Comparison of ENCODE assay signal across 22 cellular contexts in the genomic region with DNA sequence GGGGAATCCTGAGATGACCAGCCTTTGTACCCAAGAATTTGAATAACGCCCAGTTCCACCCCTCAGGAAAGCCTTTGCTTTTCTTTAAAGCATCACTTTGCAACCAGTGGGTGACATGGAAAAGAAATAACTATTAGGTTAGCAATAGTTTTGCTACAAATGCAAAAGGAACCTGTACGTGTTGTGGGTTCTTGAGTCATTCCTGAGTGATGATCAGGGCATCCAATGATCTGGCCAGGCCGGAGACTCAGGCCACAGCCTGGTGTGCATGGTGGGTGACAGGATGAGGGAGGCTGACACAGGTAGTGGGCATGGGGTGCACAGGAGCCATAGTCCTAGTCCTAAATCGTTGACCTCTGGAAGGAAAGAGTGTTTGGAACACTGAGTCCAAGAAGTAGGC.
"Had no signal": no experiment of that assay in that cellular context is flagged by ENCODE, and none has a peak within 500 bp of the region (broad histone marks: within the 10 kb centered on the region; RNA-seq: fewer than 3 reads in every experiment).

No MANE protein-coding gene starts in this region.

- DNase-seq: activated CD4-positive, alpha-beta T cell treated with anti-CD3 and anti-CD28 coated beads for 1 hour; activated effector memory CD4-positive, alpha-beta T cell treated with anti-CD3 and anti-CD28 coated beads, Interleukin-2, amount 50 U/mL, for 16 hours; activated T-cell treated with anti-CD3 and anti-CD28 coated beads, Interleukin-2, amount 50 U/mL, for 72 hours; effector CD4-positive, alpha-beta T cell; esophagus squamous epithelium; hypothalamus; kidney; left ventricle myocardium inferior; mucosa of descending colon; naive B cell; pancreas; right lobe of liver; small intestine; stimulated activated CD4-positive, alpha-beta T cell treated with anti-CD3 and anti-CD28 coated beads, Interleukin-4, amount 100 ng/mL, for 4 hours; testis; upper lobe of right lung had no signal

- ATAC-seq: activated T-cell treated with anti-CD3 and anti-CD28 coated beads, Interleukin-2, amount 50 U/mL, for 72 hours; mucosa of descending colon; pancreas; right lobe of liver; stimulated activated memory B cell treated with anti-CD40 and anti-IgM and Interleukin-4, amounts not matched to agents 10 μg/mL and 1 μg/mL and 100 μg/mL, for 72 hours; upper lobe of right lung had no signal

- H3K9me3 Mint-ChIP-seq: activated T-cell treated with anti-CD3 and anti-CD28 coated beads, Interleukin-2, amount 50 U/mL, for 72 hours; neural progenitor cell; T-helper 1 cell treated with Interleukin-12 subunit alpha and Interleukin-12 subunit beta and Interleukin-4 antibody, amounts not matched to agents 30 μg/mL and 1 μg/mL, for 36 hours had no signal

- H3K36me3 Mint-ChIP-seq: activated naive CD4-positive, alpha-beta T cell treated with anti-CD3 and anti-CD28 coated beads, Interleukin-2, amount 50 U/mL, for 24 hours; naive B cell; neural progenitor cell; stimulated activated memory B cell treated with anti-CD40 and anti-IgM and Interleukin-4, amounts not matched to agents 10 μg/mL and 1 μg/mL and 100 μg/mL, for 72 hours had no signal

- H3K4me2 ChIP-seq: neural progenitor cell had no signal

- H3K9ac ChIP-seq: neural progenitor cell had no signal

- H3K27me3 Mint-ChIP-seq: activated naive CD4-positive, alpha-beta T cell treated with anti-CD3 and anti-CD28 coated beads, Interleukin-2, amount 50 U/mL, for 24 hours; naive B cell; stimulated activated memory B cell treated with anti-CD40 and anti-IgM and Interleukin-4, amounts not matched to agents 10 μg/mL and 1 μg/mL and 100 μg/mL, for 72 hours had no signal

- H3K4me1 ChIP-seq: esophagus squamous epithelium, neural progenitor cell, pancreas, testis, upper lobe of right lung had no signal

- H3K4me3 Mint-ChIP-seq: activated naive CD4-positive, alpha-beta T cell treated with anti-CD3 and anti-CD28 coated beads, Interleukin-2, amount 50 U/mL, for 24 hours; activated T-cell treated with anti-CD3 and anti-CD28 coated beads, Interleukin-2, amount 50 U/mL, for 72 hours; naive B cell; neural progenitor cell; stimulated activated memory B cell treated with anti-CD40 and anti-IgM and Interleukin-4, amounts not matched to agents 10 μg/mL and 1 μg/mL and 100 μg/mL, for 72 hours; T-helper 1 cell treated with Interleukin-12 subunit alpha and Interleukin-12 subunit beta and Interleukin-4 antibody, amounts not matched to agents 30 μg/mL and 1 μg/mL, for 36 hours had no signal

- H3K9me3 ChIP-seq: ascending aorta, pancreas, right lobe of liver, testis, upper lobe of right lung had no signal

- H3K27ac Mint-ChIP-seq: activated naive CD4-positive, alpha-beta T cell treated with anti-CD3 and anti-CD28 coated beads, Interleukin-2, amount 50 U/mL, for 24 hours; activated T-cell treated with anti-CD3 and anti-CD28 coated beads, Interleukin-2, amount 50 U/mL, for 72 hours; naive B cell; neural progenitor cell; stimulated activated memory B cell treated with anti-CD40 and anti-IgM and Interleukin-4, amounts not matched to agents 10 μg/mL and 1 μg/mL and 100 μg/mL, for 72 hours; T-helper 1 cell treated with Interleukin-12 subunit alpha and Interleukin-12 subunit beta and Interleukin-4 antibody, amounts not matched to agents 30 μg/mL and 1 μg/mL, for 36 hours had no signal

- H3K27me3 ChIP-seq: ascending aorta, esophagus squamous epithelium, neural progenitor cell, pancreas, right lobe of liver, testis, upper lobe of right lung had no signal

- FAIRE-seq: kidney, pancreas, small intestine had no signal

- H2AFZ ChIP-seq: neural progenitor cell had no signal

- H3K36me3 ChIP-seq: ascending aorta, esophagus squamous epithelium, left ventricle myocardium inferior, neural progenitor cell, pancreas, right lobe of liver, upper lobe of right lung had no signal

- H3K4me1 Mint-ChIP-seq: activated naive CD4-positive, alpha-beta T cell treated with anti-CD3 and anti-CD28 coated beads, Interleukin-2, amount 50 U/mL, for 24 hours; naive B cell; stimulated activated memory B cell treated with anti-CD40 and anti-IgM and Interleukin-4, amounts not matched to agents 10 μg/mL and 1 μg/mL and 100 μg/mL, for 72 hours had no signal

- H3K27ac ChIP-seq: ascending aorta, esophagus squamous epithelium, neural progenitor cell, pancreas, right lobe of liver, testis, upper lobe of right lung, VCaP had no signal

- H3K4me3 ChIP-seq: ascending aorta, esophagus squamous epithelium, left ventricle myocardium inferior, mucosa of descending colon, neural progenitor cell, pancreas, right lobe of liver, testis, upper lobe of right lung had no signal
